ENCODE assay signal across 10 cellular contexts in genomic region chr6:8556370-8557018, GRCh38.
DNase-seq lines count a peak whose midpoint lies in the region; ATAC-seq and TF ChIP-seq lines count a peak whose summit lies in the region.
"Had no signal": no experiment of that assay in that cellular context is flagged by ENCODE, and none has a peak within 500 bp of the region (broad histone marks: within the 10 kb centered on the region; RNA-seq: fewer than 3 reads in every experiment).

No MANE protein-coding gene starts in this region.

- CTCF ChIA-PET in CD8-positive, alpha-beta T cell (lab: Charles Lee): no interaction called here

- no peak overlapping the region for H3K27ac Mint-ChIP-seq in activated T-cell treated with anti-CD3 and anti-CD28 coated beads, Interleukin-2, amount 50 U/mL, for 72 hours
- H3K27ac Mint-ChIP-seq in CD8-positive, alpha-beta T cell: no peak overlapping the region
- H3K27ac Mint-ChIP-seq: activated T-helper 17 cell treated with anti-CD3 and anti-CD28 coated beads, Interleukin-2, amount 50 U/mL, for 72 hours had no signal

- H3K9me3 Mint-ChIP-seq in activated T-cell treated with anti-CD3 and anti-CD28 coated beads, Interleukin-2, amount 50 U/mL, for 4 hours: peaks cover 7% of the 10 kb centered on the region
- peaks cover 0 to 3% of the 10 kb centered on the region in 2 donors for H3K9me3 Mint-ChIP-seq in activated T-cell treated with anti-CD3 and anti-CD28 coated beads, Interleukin-2, amount 50 U/mL, for 72 hours
- no peaks in the 10 kb centered on the region for H3K9me3 Mint-ChIP-seq in CD8-positive, alpha-beta T cell

- H3K27ac ChIP-seq in smooth muscle cell (ENCODE audit: low read depth): peak overlapping the region; percentile 90
- H3K27ac ChIP-seq in CD8-positive, alpha-beta T cell (ENCODE audit: low read depth, low read length): no peak overlapping the region
- H3K27ac ChIP-seq: lower lobe of right lung had no signal

- no peaks in the 10 kb centered on the region for H3K27me3 ChIP-seq in smooth muscle cell (ENCODE audit: low read depth)
- H3K27me3 ChIP-seq in CD8-positive, alpha-beta T cell (ENCODE audit: insufficient read depth, low read length): no peaks in the 10 kb centered on the region

- H3K36me3 ChIP-seq in smooth muscle cell (ENCODE audit: low read depth): no peaks in the 10 kb centered on the region
- no peaks in the 10 kb centered on the region for H3K36me3 ChIP-seq in CD8-positive, alpha-beta T cell (ENCODE audit: insufficient read depth, low read length)
- H3K36me3 ChIP-seq: lower lobe of right lung had no signal

- intact Hi-C loops in CD8-positive, alpha-beta T cell (cut with DNase I, micrococcal nuclease): no loop called here

- H3K4me3 Mint-ChIP-seq in activated T-cell treated with anti-CD3 and anti-CD28 coated beads, Interleukin-2, amount 50 U/mL, for 4 hours: no peak overlapping the region
- no peak overlapping the region for H3K4me3 Mint-ChIP-seq in activated T-cell treated with anti-CD3 and anti-CD28 coated beads, Interleukin-2, amount 50 U/mL, for 72 hours
- no peak overlapping the region for H3K4me3 Mint-ChIP-seq in CD8-positive, alpha-beta T cell
- H3K4me3 Mint-ChIP-seq: activated T-helper 17 cell treated with anti-CD3 and anti-CD28 coated beads, Interleukin-2, amount 50 U/mL, for 72 hours had no signal

- no peaks in the 10 kb centered on the region for H4K20me1 ChIP-seq in smooth muscle cell (ENCODE audit: low read depth)

- no peak for ATAC-seq in activated T-cell treated with anti-CD3 and anti-CD28 coated beads, Interleukin-2, amount 50 U/mL, for 4 hours
- no peak for ATAC-seq in activated T-cell treated with anti-CD3 and anti-CD28 coated beads, Interleukin-2, amount 50 U/mL, for 72 hours (replicated peaks in 1 of 2)
- ATAC-seq in CD8-positive, alpha-beta T cell: no peak
- ATAC-seq: activated T-helper 17 cell treated with anti-CD3 and anti-CD28 coated beads, Interleukin-2, amount 50 U/mL, for 72 hours; lower lobe of right lung had no signal

- no peaks in the 10 kb centered on the region for H3K4me1 Mint-ChIP-seq in activated T-cell treated with anti-CD3 and anti-CD28 coated beads, Interleukin-2, amount 50 U/mL, for 4 hours (ENCODE audit: low read depth)
- no peaks in the 10 kb centered on the region for H3K4me1 Mint-ChIP-seq in activated T-cell treated with anti-CD3 and anti-CD28 coated beads, Interleukin-2, amount 50 U/mL, for 72 hours (ENCODE audit: low read depth)
- H3K4me1 Mint-ChIP-seq in CD8-positive, alpha-beta T cell (ENCODE audit: low read depth): no peaks in the 10 kb centered on the region
- H3K4me1 Mint-ChIP-seq: activated T-helper 17 cell treated with anti-CD3 and anti-CD28 coated beads, Interleukin-2, amount 50 U/mL, for 72 hours had no signal

- H2AFZ ChIP-seq in smooth muscle cell (ENCODE audit: low read depth): peak overlapping the region; percentile 28

- H3K4me3 ChIP-seq in epithelial cell of proximal tubule (ENCODE audit: low read depth, low read length): no peak overlapping the region
- no peak overlapping the region for H3K4me3 ChIP-seq in smooth muscle cell
- H3K4me3 ChIP-seq in CD8-positive, alpha-beta T cell (ENCODE audit: low read depth, low read length): no peak overlapping the region
- H3K4me3 ChIP-seq: lower lobe of right lung had no signal

- H3K27me3 Mint-ChIP-seq in activated T-cell treated with anti-CD3 and anti-CD28 coated beads, Interleukin-2, amount 50 U/mL, for 4 hours (ENCODE audit: low read depth): no peaks in the 10 kb centered on the region
- H3K27me3 Mint-ChIP-seq in activated T-cell treated with anti-CD3 and anti-CD28 coated beads, Interleukin-2, amount 50 U/mL, for 72 hours (ENCODE audit: low read depth): no peaks in the 10 kb centered on the region
- no peaks in the 10 kb centered on the region for H3K27me3 Mint-ChIP-seq in CD8-positive, alpha-beta T cell (ENCODE audit: low read depth)
- H3K27me3 Mint-ChIP-seq: activated T-helper 17 cell treated with anti-CD3 and anti-CD28 coated beads, Interleukin-2, amount 50 U/mL, for 72 hours had no signal

- DNase-seq in NCI-H2107 treated with DMSO at 0.1 percent for 48 hours (lab: John Stamatoyannopoulos, UW; ENCODE audit: unreplicated experiment) (peak; percentile 4), NCI-H2107 (lab: John Stamatoyannopoulos, UW) (no peak), NCI-H774 (lab: John Stamatoyannopoulos, UW) (peak; percentile 47), epithelial cell of proximal tubule (ENCODE audit: low read depth) (peak; percentile 54), smooth muscle cell (lab: John Stamatoyannopoulos, UW; ENCODE audit: unreplicated experiment) (no peak)
- no peak for DNase-seq in activated T-cell treated with anti-CD3 and anti-CD28 coated beads, Interleukin-2, amount 50 U/mL, for 4 hours
- DNase-seq in activated T-cell treated with anti-CD3 and anti-CD28 coated beads, Interleukin-2, amount 50 U/mL, for 72 hours: no peak
- DNase-seq in CD8-positive, alpha-beta T cell: no peak
- DNase-seq: lower lobe of right lung had no signal

- TF ChIP-seq CTCF in epithelial cell of proximal tubule (conservative IDR thresholded peaks at IDR 0.05; ENCODE audit: low read depth, low read length): no peak
- TF ChIP-seq CTCF in smooth muscle cell (IDR thresholded peaks at IDR 0.05; ENCODE audit: borderline replicate concordance, insufficient read depth, poor library complexity, severe bottlenecking): no peak
- TF ChIP-seq CTCF in CD8-positive, alpha-beta T cell (IDR thresholded peaks at IDR 0.05): no peak

- WGBS in smooth muscle cell (ENCODE audit: low lambda C conversion rate): 32% methylated on average over 1 of the region's 1 CpG

- H3K9ac ChIP-seq in smooth muscle cell (ENCODE audit: low read depth): peak overlapping the region; percentile 54

- H3K4me2 ChIP-seq in smooth muscle cell: peak overlapping the region; percentile 51

- no peaks in the 10 kb centered on the region for H3F3A ChIP-seq in smooth muscle cell (ENCODE audit: low read depth)

- H3K79me2 ChIP-seq in smooth muscle cell (ENCODE audit: low read depth): no peaks in the 10 kb centered on the region

- H3K9me3 ChIP-seq in smooth muscle cell (replicated peaks; ENCODE audit: low read depth): no peaks in the 10 kb centered on the region
- H3K9me3 ChIP-seq in CD8-positive, alpha-beta T cell (ENCODE audit: low read length): no peaks in the 10 kb centered on the region
- H3K9me3 ChIP-seq: lower lobe of right lung had no signal

- POLR2A ChIA-PET in CD8-positive, alpha-beta T cell (lab: Charles Lee): no interaction called here

- H3K4me1 ChIP-seq in smooth muscle cell (ENCODE audit: low read depth): peaks cover 4% of the 10 kb centered on the region
- no peaks in the 10 kb centered on the region for H3K4me1 ChIP-seq in CD8-positive, alpha-beta T cell (ENCODE audit: insufficient read depth, low read length)

- H3K36me3 Mint-ChIP-seq in activated T-cell treated with anti-CD3 and anti-CD28 coated beads, Interleukin-2, amount 50 U/mL, for 4 hours (ENCODE audit: insufficient read depth): no peaks in the 10 kb centered on the region
- no peaks in the 10 kb centered on the region for H3K36me3 Mint-ChIP-seq in activated T-cell treated with anti-CD3 and anti-CD28 coated beads, Interleukin-2, amount 50 U/mL, for 72 hours (ENCODE audit: insufficient read depth in 2 of 2)
- H3K36me3 Mint-ChIP-seq in CD8-positive, alpha-beta T cell: no peaks in the 10 kb centered on the region

Comparison
In these comparisons a context has a peak if more than half of its experiments do, and no peak if none do; other contexts are left out.
1. DNase-seq: peak in NCI-H2107 treated with DMSO at 0.1 percent for 48 hours (single experiment), NCI-H774 (single experiment) and epithelial cell of proximal tubule (single experiment); none in NCI-H2107 (single experiment), smooth muscle cell (single experiment), activated T-cell treated with anti-CD3 and anti-CD28 coated beads, Interleukin-2, amount 50 U/mL, for 4 hours (single experiment), activated T-cell treated with anti-CD3 and anti-CD28 coated beads, Interleukin-2, amount 50 U/mL, for 72 hours (0 of 2) and CD8-positive, alpha-beta T cell (0 of 7).